11 cellular contexts compared by ENCODE assay signal in genomic region chr2:85861180-85861579, GRCh38. TPM values are rescaled to one million over a fixed set of nuclear protein-coding genes. Genes with fewer than 3 reads are reported as not detected.
DNase-seq lines count a peak whose midpoint lies in the region; ATAC-seq and TF ChIP-seq lines count a peak whose summit lies in the region.
"Had no signal": no experiment of that assay in that cellular context is flagged by ENCODE, and none has a peak within 500 bp of the region (broad histone marks: within the 10 kb centered on the region; RNA-seq: fewer than 3 reads in every experiment).

No MANE protein-coding gene starts in this region.

- ATAC-seq in GM21526 (IDR thresholded peaks at IDR 0.05; ENCODE audit: low FRiP score, unreplicated experiment) (peak; percentile 42), HG03457 (IDR thresholded peaks at IDR 0.05; ENCODE audit: unreplicated experiment) (no peak)

- TF ChIP-seq CTCF in GM12865 (IDR thresholded peaks at IDR 0.05; ENCODE audit: insufficient read depth, low read depth, low read length, missing control alignments), result no peak

- DNase-seq in GM12865 (ENCODE audit: low read depth) (peak; percentile 64), OCI-M1 (lab: John Stamatoyannopoulos, UW) (peak; percentile 23), glomerular endothelial cell (ENCODE audit: extremely low read depth, low read depth, low spot score) (peak; percentile 10), SW 1271 (lab: John Stamatoyannopoulos, UW) (no peak), NCI-H748 treated with DMSO at 0.1 percent for 48 hours (lab: John Stamatoyannopoulos, UW) (no peak), NCI-H1092 (lab: John Stamatoyannopoulos, UW) (no peak)
- DNase-seq: stimulated activated CD4-positive, alpha-beta T cell treated with anti-CD3 and anti-CD28 coated beads, Interleukin-2, amount 100 ng/mL, for 24 hours had no signal

- no peak overlapping the region; the same call in 1 of the 2 replicates for H3K4me3 ChIP-seq in GM12865 (ENCODE audit: low read depth, low read length)
- H3K4me3 ChIP-seq: hepatocyte, vagina had no signal

RNA-seq across cellular contexts. Expression of gene ST3GAL5, which starts 27.6 kb away (rescaled TPM):
- 28.3 and 33.4 TPM in 2 replicates for total RNA-seq in glomerular endothelial cell

Comparison
In these comparisons a context has a peak if more than half of its experiments do, and no peak if none do; other contexts are left out.
1. DNase-seq: peak in GM12865 (single experiment), OCI-M1 (single experiment) and glomerular endothelial cell (single experiment); none in SW 1271 (0 of 2), NCI-H748 treated with DMSO at 0.1 percent for 48 hours (single experiment) and NCI-H1092 (single experiment).